ENCODE assay signal across 17 cellular contexts in the genomic region with DNA sequence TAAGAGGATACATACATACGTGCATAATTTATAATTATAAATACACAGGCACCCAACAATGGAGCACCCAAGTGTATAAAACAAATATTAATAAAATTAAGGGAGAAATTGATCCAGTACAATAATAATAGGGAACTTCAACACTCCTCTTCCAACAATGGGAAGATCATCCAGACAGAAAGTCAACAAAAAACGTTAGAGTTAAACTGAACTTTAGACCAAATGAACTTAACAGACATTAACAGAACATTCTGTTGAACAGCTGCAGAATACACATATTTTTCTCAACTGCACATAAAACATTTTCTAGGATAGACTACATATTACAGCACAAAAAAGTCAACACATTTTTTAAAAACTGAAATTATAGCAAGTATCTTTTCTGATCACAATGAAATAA.
DNase-seq lines count a peak whose midpoint lies in the region; ATAC-seq and TF ChIP-seq lines count a peak whose summit lies in the region.
"Had no signal": no experiment of that assay in that cellular context is flagged by ENCODE, and none has a peak within 500 bp of the region (broad histone marks: within the 10 kb centered on the region; RNA-seq: fewer than 3 reads in every experiment).

No MANE protein-coding gene starts in this region.

- no peak for TF ChIP-seq CTCF in HFFc6 (IDR thresholded peaks at IDR 0.05)
- no peak for TF ChIP-seq CTCF in right lobe of liver (IDR thresholded peaks at IDR 0.05)
- no peak for TF ChIP-seq CTCF in smooth muscle cell (IDR thresholded peaks at IDR 0.05; ENCODE audit: borderline replicate concordance, insufficient read depth, poor library complexity, severe bottlenecking)

- TF ChIP-seq POLR2A in right lobe of liver (IDR thresholded peaks at IDR 0.05) = no peak

- H3F3A ChIP-seq in smooth muscle cell (ENCODE audit: low read depth) = no peaks in the 10 kb centered on the region

- no peaks in the 10 kb centered on the region for H3K27me3 Mint-ChIP-seq in HFFc6 (ENCODE audit: insufficient read depth)
- H3K27me3 Mint-ChIP-seq: B cell; CD4-positive, alpha-beta T cell had no signal

- no peaks in the 10 kb centered on the region for H3K27me3 ChIP-seq in right lobe of liver
- H3K27me3 ChIP-seq in smooth muscle cell (ENCODE audit: low read depth) = no peaks in the 10 kb centered on the region
- H3K27me3 ChIP-seq: BLaER1 treated with 17β-estradiol and CSF1 and Interleukin-3, amounts not matched to agents 10 nM and 100 nM had no signal

- no peak overlapping the region for H3K27ac Mint-ChIP-seq in HFFc6
- H3K27ac Mint-ChIP-seq: B cell; CD4-positive, alpha-beta T cell; CD8-positive, alpha-beta T cell had no signal

- H3K4me1 Mint-ChIP-seq in HFFc6 (ENCODE audit: low read depth) = peaks cover 8% of the 10 kb centered on the region; the same call in 1 of the 2 replicates
- H3K4me1 Mint-ChIP-seq: B cell had no signal

- H3K27ac ChIP-seq in right lobe of liver (no peak overlapping the region), smooth muscle cell (ENCODE audit: low read depth) (no peak overlapping the region)
- H3K27ac ChIP-seq: 22Rv1; A549; BLaER1 treated with 17β-estradiol and CSF1 and Interleukin-3, amounts not matched to agents 10 nM and 100 nM; C4-2B had no signal

- H3K36me3 ChIP-seq in right lobe of liver = no peaks in the 10 kb centered on the region
- H3K36me3 ChIP-seq in smooth muscle cell (ENCODE audit: low read depth) = no peaks in the 10 kb centered on the region
- H3K36me3 ChIP-seq: BLaER1 treated with 17β-estradiol and CSF1 and Interleukin-3, amounts not matched to agents 10 nM and 100 nM had no signal

- H3K9me3 ChIP-seq in right lobe of liver (no peaks in the 10 kb centered on the region), smooth muscle cell (replicated peaks; ENCODE audit: low read depth) (no peaks in the 10 kb centered on the region)
- H3K9me3 ChIP-seq: A549, Caco-2 had no signal

- H3K4me3 ChIP-seq in right lobe of liver (no peak overlapping the region), smooth muscle cell (no peak overlapping the region)
- H3K4me3 ChIP-seq: A549; BLaER1 treated with 17β-estradiol and CSF1 and Interleukin-3, amounts not matched to agents 10 nM and 100 nM had no signal

- no peaks in the 10 kb centered on the region for H3K9me3 Mint-ChIP-seq in HFFc6
- H3K9me3 Mint-ChIP-seq: CD4-positive, alpha-beta T cell; CD8-positive, alpha-beta T cell had no signal

- intact Hi-C loops in right lobe of liver (cut with DNase I) = no loop called here

- DNase-seq in HFFc6 = no peak
- DNase-seq in left lobe of liver (ENCODE audit: low spot score) = no peak
- no peak for DNase-seq in right lobe of liver
- DNase-seq in smooth muscle cell (lab: John Stamatoyannopoulos, UW; ENCODE audit: unreplicated experiment) = no peak
- DNase-seq: AML-193; Caco-2; Calu3; CD4-positive, alpha-beta T cell; CD8-positive, alpha-beta T cell; DMS79 treated with DMSO at 0.1 percent for 48 hours; GF-D8 had no signal

- no peaks in the 10 kb centered on the region for H4K20me1 ChIP-seq in smooth muscle cell (ENCODE audit: low read depth)
- H4K20me1 ChIP-seq: BLaER1 treated with 17β-estradiol and CSF1 and Interleukin-3, amounts not matched to agents 10 nM and 100 nM had no signal

- WGBS in right lobe of liver (ENCODE audit: insufficient coverage, low coverage, low lambda C conversion rate, missing lambda C conversion rate) = 40% methylated on average over 2 of the region's 2 CpGs
- 82% methylated on average over 2 of the region's 2 CpGs for WGBS in smooth muscle cell (ENCODE audit: low lambda C conversion rate)

- ATAC-seq in left lobe of liver (peak; percentile 79), right lobe of liver (peak in 3 of 4 donors; percentile 32 to 68 (median 50)), GM19463 (IDR thresholded peaks at IDR 0.05; ENCODE audit: unreplicated experiment) (no peak)
- ATAC-seq: A549; CD8-positive, alpha-beta T cell had no signal

- no peak overlapping the region for H3K4me2 ChIP-seq in smooth muscle cell
- H3K4me2 ChIP-seq: A549; BLaER1 treated with 17β-estradiol and CSF1 and Interleukin-3, amounts not matched to agents 10 nM and 100 nM had no signal

- peak overlapping the region; percentile 67; the same call in 1 of the 2 replicates for H3K4me3 Mint-ChIP-seq in HFFc6
- H3K4me3 Mint-ChIP-seq: B cell; CD4-positive, alpha-beta T cell; CD8-positive, alpha-beta T cell had no signal

- H3K4me1 ChIP-seq in right lobe of liver (no peaks in the 10 kb centered on the region), smooth muscle cell (ENCODE audit: low read depth) (no peaks in the 10 kb centered on the region)
- H3K4me1 ChIP-seq: A549; BLaER1 treated with 17β-estradiol and CSF1 and Interleukin-3, amounts not matched to agents 10 nM and 100 nM; Caco-2 had no signal

- H3K36me3 Mint-ChIP-seq in HFFc6 (ENCODE audit: low read depth) = no peaks in the 10 kb centered on the region
- H3K36me3 Mint-ChIP-seq: CD8-positive, alpha-beta T cell had no signal

- no peak overlapping the region for H3K9ac ChIP-seq in smooth muscle cell (ENCODE audit: low read depth)
- H3K9ac ChIP-seq: BLaER1 treated with 17β-estradiol and CSF1 and Interleukin-3, amounts not matched to agents 10 nM and 100 nM had no signal

- no peaks in the 10 kb centered on the region for H3K79me2 ChIP-seq in smooth muscle cell (ENCODE audit: low read depth)

- H2AFZ ChIP-seq in smooth muscle cell (ENCODE audit: low read depth) = no peak overlapping the region
